ENCODE assay signal across 18 cellular contexts in the genomic region with DNA sequence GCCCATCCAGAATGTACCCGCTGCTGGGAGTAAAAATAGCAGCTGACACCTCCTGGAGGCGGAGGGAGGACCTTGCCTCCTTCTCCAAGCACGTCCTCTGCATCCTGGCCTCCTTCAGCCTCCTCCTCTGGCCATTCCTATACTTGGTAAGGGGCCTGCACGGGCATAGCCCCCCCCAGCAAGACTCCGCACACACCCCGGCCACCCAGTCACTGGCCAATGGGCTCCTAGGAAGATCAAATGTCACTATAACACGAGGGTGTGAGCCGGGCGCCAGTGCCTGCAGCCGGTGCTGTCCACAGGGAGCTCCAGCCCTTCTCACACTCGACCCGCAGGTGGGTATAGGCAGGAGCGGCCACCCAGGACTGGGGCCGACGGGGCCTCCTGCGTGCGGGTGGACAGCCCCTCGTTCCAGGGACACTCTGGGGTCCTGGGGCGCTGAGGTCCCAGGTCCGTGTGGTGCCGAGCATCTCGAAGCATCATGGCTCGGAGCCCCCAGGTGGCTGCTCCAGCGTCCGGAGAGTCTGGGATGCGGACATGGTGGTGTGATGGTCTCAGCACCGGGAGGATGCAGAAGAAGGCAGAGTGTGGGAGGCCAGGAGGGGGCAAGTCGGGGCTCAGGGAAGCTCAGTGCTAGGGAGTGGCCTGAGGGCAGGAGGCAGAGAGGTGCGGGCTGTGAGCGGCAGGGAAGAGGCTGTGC. TPM values are rescaled to one million over a fixed set of nuclear protein-coding genes. Genes with fewer than 3 reads are reported as not detected.
DNase-seq lines count a peak whose midpoint lies in the region; ATAC-seq, FAIRE-seq and TF ChIP-seq lines count a peak whose summit lies in the region.
"Had no signal": no experiment of that assay in that cellular context is flagged by ENCODE, and none has a peak within 500 bp of the region (broad histone marks: within the 10 kb centered on the region; RNA-seq: fewer than 3 reads in every experiment).

A gene (plus strand): TSS at position 276 of the 700 bp plus-strand sequence. CDS start 3,172 bp downstream, outside the sequence.

- no peaks in the 10 kb centered on the region for H3K4me1 ChIP-seq in colonic mucosa

- no peak within 1 kb of the TSS for H3K4me3 ChIP-seq in colonic mucosa

- H3K4me3 Mint-ChIP-seq in neural crest cell (no peak within 1 kb of the TSS), nephron progenitor cell (no peak within 1 kb of the TSS)
- H3K4me3 Mint-ChIP-seq: activated naive CD8-positive, alpha-beta T cell had no signal

- in situ Hi-C loops in GM13976 (cut with MboI; ENCODE audit: low sequenced_read_pairs, unreplicated experiment): loop anchor here (5.0 kb wide), 1 partner anchor 37 kb away; no protein-coding TSS in a partner anchor

- peaks cover 3% of the 10 kb centered on the region for H3K9me3 Mint-ChIP-seq in neural crest cell
- no peaks in the 10 kb centered on the region for H3K9me3 Mint-ChIP-seq in nephron progenitor cell

- no peak for FAIRE-seq in frontal cortex (lab: Jason Lieb, UNC)
- FAIRE-seq: GM19239, urothelium cell line had no signal

- H3K36me3 Mint-ChIP-seq in neural crest cell (ENCODE audit: low read depth) (no peaks in the 10 kb centered on the region), nephron progenitor cell (ENCODE audit: low read depth) (no peaks in the 10 kb centered on the region)
- H3K36me3 Mint-ChIP-seq: activated naive CD8-positive, alpha-beta T cell had no signal

- no peak within 1 kb of the TSS for H3K9ac ChIP-seq in colonic mucosa (ENCODE audit: low read depth in 2 of 2, low read length in 2 of 2)

- no peaks in the 10 kb centered on the region for H3K27me3 ChIP-seq in colonic mucosa

- ATAC-seq in GM18511 (IDR thresholded peaks at IDR 0.05; ENCODE audit: unreplicated experiment): no peak

- H3K27ac Mint-ChIP-seq in neural crest cell (ENCODE audit: unreplicated experiment) (peak within 1 kb of the TSS; percentile 19), nephron progenitor cell (no peak within 1 kb of the TSS)
- H3K27ac Mint-ChIP-seq: activated naive CD8-positive, alpha-beta T cell had no signal

- H3K9me3 ChIP-seq in colonic mucosa: no peaks in the 10 kb centered on the region

- intact Hi-C loops in colonic mucosa (cut with DNase I): no loop called here

- H3K27ac ChIP-seq in colonic mucosa: no peak within 1 kb of the TSS

- no peak for TF ChIP-seq CTCF in GM13976 (IDR thresholded peaks at IDR 0.05; ENCODE audit: borderline replicate concordance, control extremely low read depth, extremely low read depth, insufficient read depth, missing control alignments)
- no peak for TF ChIP-seq CTCF in neural crest cell (conservative IDR thresholded peaks at IDR 0.05)
- TF ChIP-seq CTCF in colonic mucosa (IDR thresholded peaks at IDR 0.05): no peak
- no peak for TF ChIP-seq CTCF in nephron progenitor cell (IDR thresholded peaks at IDR 0.05)

- no peaks in the 10 kb centered on the region for H3K36me3 ChIP-seq in colonic mucosa

- H3K4me1 Mint-ChIP-seq in neural crest cell (no peaks in the 10 kb centered on the region), nephron progenitor cell (peaks cover 41% of the 10 kb centered on the region)

- H3K27me3 Mint-ChIP-seq in neural crest cell (ENCODE audit: low read depth): no peaks in the 10 kb centered on the region
- H3K27me3 Mint-ChIP-seq in nephron progenitor cell (ENCODE audit: low read depth, poor library complexity): peaks cover 7% of the 10 kb centered on the region
- H3K27me3 Mint-ChIP-seq: activated naive CD8-positive, alpha-beta T cell had no signal

- peak; percentile 41 for DNase-seq in AG08396 (ENCODE audit: low spot score)
- peak; percentile 53 for DNase-seq in GM13976 (ENCODE audit: low spot score)
- peak; percentile 33 to 57 for DNase-seq in frontal cortex (ENCODE audit: low spot score in 2 of 2)
- DNase-seq in neural crest cell (ENCODE audit: low read depth, low spot score): no peak
- DNase-seq in NOMO-1 treated with DMSO at 0.1 percent for 48 hours (lab: John Stamatoyannopoulos, UW; ENCODE audit: unreplicated experiment): no peak
- no peak for DNase-seq in colonic mucosa
- DNase-seq in nephron progenitor cell: no peak
- DNase-seq: AML-193, DND-41, KG1, mesenchymal stem cell, NCI-H1694, NCI-H82 had no signal

RNA-seq across cellular contexts. Expression of the gene that starts here (rescaled TPM):
- total RNA-seq in frontal cortex (not detected), neural crest cell (not detected in 2 replicates), colonic mucosa (under 1 TPM in 1 of 2 donors, not detected in 1; 0.72 TPM)
- total RNA-seq: epithelial cell of proximal tubule had no signal

Comparison
In these comparisons a context has a peak if more than half of its experiments do, and no peak if none do; other contexts are left out.
1. Peak in DNase-seq in frontal cortex; RNA of the gene not detected or under 1 TPM.
2. DNase-seq: peak in AG08396 (single experiment) and GM13976 (single experiment); none in neural crest cell (single experiment), NOMO-1 treated with DMSO at 0.1 percent for 48 hours (single experiment), colonic mucosa (single experiment) and nephron progenitor cell (single experiment).